ENCODE assay signal across 9 cellular contexts in the genomic region with DNA sequence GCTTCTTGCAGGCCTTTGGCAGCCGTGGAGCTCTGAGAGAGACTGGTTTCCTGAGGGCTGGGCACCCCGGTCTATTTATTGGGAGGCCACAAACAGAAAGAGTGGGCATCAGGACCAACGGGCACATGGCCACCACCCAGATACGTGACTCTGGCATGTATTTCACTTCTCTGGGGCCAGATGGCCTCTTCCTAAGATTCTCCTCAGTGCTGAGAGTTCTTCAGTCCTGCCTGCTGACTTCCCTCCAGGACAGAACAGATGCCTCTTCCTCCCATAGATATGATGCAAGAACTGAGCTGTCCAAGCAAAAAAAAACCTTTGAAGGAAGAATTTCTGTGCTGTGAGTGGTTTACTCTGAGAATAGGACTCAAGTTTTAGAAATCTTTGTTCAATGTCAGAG.
DNase-seq lines count a peak whose midpoint lies in the region; ATAC-seq and TF ChIP-seq lines count a peak whose summit lies in the region.
"Had no signal": no experiment of that assay in that cellular context is flagged by ENCODE, and none has a peak within 500 bp of the region (broad histone marks: within the 10 kb centered on the region; RNA-seq: fewer than 3 reads in every experiment).

No MANE protein-coding gene starts in this region.

- H4K8ac ChIP-seq in IMR-90 (ENCODE audit: low read depth in 2 of 2, low read length in 2 of 2): peak overlapping the region; percentile 17 to 67; a peak in 3 of 4 replicates

- peak overlapping the region; percentile 53 for H4K5ac ChIP-seq in IMR-90 (ENCODE audit: low read depth, low read length)

- CTCF ChIA-PET in AG04449 (lab: Yijun Ruan, JAX): interaction anchor here (1.0 to 5.2 kb wide), 5 partner anchors 12 to 190 kb away, joined by 3 to 28 read pairs (median 7); no protein-coding TSS in a partner anchor
- CTCF ChIA-PET in IMR-90 (lab: Yijun Ruan, JAX): interaction anchor here (0.6 to 1.1 kb wide), 4 partner anchors 14 to 215 kb away, joined by 3 to 4 read pairs (median 3); no protein-coding TSS in a partner anchor

- peak overlapping the region; percentile 93 for H3K4ac ChIP-seq in IMR-90 (ENCODE audit: low read depth, low read length)

- peak overlapping the region; percentile 17 for H3K9ac ChIP-seq in IMR-90 (ENCODE audit: low read depth, low read length)

- H2AK5ac ChIP-seq in IMR-90 (ENCODE audit: low read depth, low read length): peak overlapping the region; percentile 89

- H3K18ac ChIP-seq in IMR-90 (ENCODE audit: low read depth, low read length): peak overlapping the region; percentile 26

- H3K14ac ChIP-seq in IMR-90 (replicated peaks; ENCODE audit: low read depth, low read length): peak overlapping the region; percentile 73

- H3K4me1 ChIP-seq in IMR-90 (ENCODE audit: control insufficient read depth, insufficient read depth, low read length) (peaks cover 30% of the 10 kb centered on the region), body of pancreas (no peaks in the 10 kb centered on the region), ascending aorta (no peaks in the 10 kb centered on the region), aorta (ENCODE audit: control insufficient read depth in 1 of 2, insufficient read depth in 2 of 2, low read length in 2 of 2) (no peaks in the 10 kb centered on the region)

- in situ Hi-C loops in IMR-90 (cut with MboI; ENCODE audit: low sequenced_read_pairs): no loop called here

- POLR2A ChIA-PET in AG04449 (lab: Yijun Ruan, JAX) (interaction anchor here (0.9 to 1.9 kb wide), 2 partner anchors 12 to 106 kb away, joined by 3 to 8 read pairs; no protein-coding TSS in a partner anchor), IMR-90 (lab: Charles Lee; ENCODE audit: unreplicated experiment) (interaction anchor here (0.6 kb wide), 2 partner anchors 12 to 14 kb away, joined by 4 to 5 read pairs; no protein-coding TSS in a partner anchor)

- H2AFZ ChIP-seq in IMR-90 (replicated peaks; ENCODE audit: low read length, poor library complexity): no peak overlapping the region

- peak overlapping the region; percentile 21; the same call in 2 of the 3 replicates for H2BK15ac ChIP-seq in IMR-90 (ENCODE audit: low read depth, low read length)

- peak overlapping the region; percentile 89 for H2BK120ac ChIP-seq in IMR-90 (ENCODE audit: low read depth, low read length)

- peak overlapping the region; percentile 63; the same call in 1 of the 2 replicates for H2BK20ac ChIP-seq in IMR-90 (ENCODE audit: low read depth, low read length)

- peaks cover 6% of the 10 kb centered on the region for H3K36me3 ChIP-seq in IMR-90 (ENCODE audit: control insufficient read depth, insufficient read depth, low read length)
- H3K36me3 ChIP-seq in body of pancreas (replicated peaks in 1 of 2; ENCODE audit: insufficient read depth in 1 of 2, low read depth in 2 of 2): no peaks in the 10 kb centered on the region
- no peaks in the 10 kb centered on the region for H3K36me3 ChIP-seq in ascending aorta
- H3K36me3 ChIP-seq in aorta (ENCODE audit: control insufficient read depth in 1 of 2, insufficient read depth in 2 of 2, low read length in 1 of 2): no peaks in the 10 kb centered on the region

- peak overlapping the region; percentile 56 for H2AK9ac ChIP-seq in IMR-90 (replicated peaks; ENCODE audit: low read depth, low read length, poor library complexity)

- peak overlapping the region; percentile 40; the same call in 1 of the 2 replicates for H3K23ac ChIP-seq in IMR-90 (ENCODE audit: low read depth, low read length)

- peaks cover 51% of the 10 kb centered on the region for H4K20me1 ChIP-seq in IMR-90 (ENCODE audit: insufficient read depth, low read length)

- 63% methylated on average over 3 of the region's 4 CpGs; no CpG with 5 or more reads in 1 of the 2 experiments for WGBS in IMR-90 (ENCODE audit: extremely low coverage in 2 of 2, insufficient read length in 1 of 2), 2 experiments
- WGBS in body of pancreas, 2 donors: 65 to 67% methylated on average over 4 of the region's 4 CpGs
- 50 to 56% methylated on average over 4 of the region's 4 CpGs for WGBS in aorta, 2 donors

- H3K4me3 ChIP-seq in AG04449 (ENCODE audit: low read depth, low read length): no peak overlapping the region
- H3K4me3 ChIP-seq in IMR-90 (ENCODE audit: insufficient read depth, low read depth, low read length): no peak overlapping the region
- no peak overlapping the region for H3K4me3 ChIP-seq in body of pancreas
- H3K4me3 ChIP-seq in ascending aorta: no peak overlapping the region
- H3K4me3 ChIP-seq in aorta (ENCODE audit: low read length in 2 of 2): no peak overlapping the region

- H3K9me3 ChIP-seq in IMR-90 (ENCODE audit: control insufficient read depth, insufficient read depth, low read length) (no peaks in the 10 kb centered on the region), body of pancreas (no peaks in the 10 kb centered on the region), ascending aorta (no peaks in the 10 kb centered on the region), aorta (ENCODE audit: control insufficient read depth, low read length) (peaks cover 4% of the 10 kb centered on the region)

- TF ChIP-seq CTCF in AG04449 (IDR thresholded peaks at IDR 0.05; ENCODE audit: insufficient read depth, low read length, missing control alignments): no peak
- TF ChIP-seq CTCF in IMR-90 (conservative IDR thresholded peaks at IDR 0.05; ENCODE audit: low read depth, low read length): no peak
- TF ChIP-seq CTCF in body of pancreas (IDR thresholded peaks at IDR 0.05): no peak
- TF ChIP-seq CTCF in ascending aorta (IDR thresholded peaks at IDR 0.05): no peak

- BruUV-seq in IMR-90 (replicated peaks; lab: Mats Ljungman, UMichigan): no TSS peak

- H3K27ac ChIP-seq in IMR-90 (ENCODE audit: insufficient read depth, low read length) (peak overlapping the region; percentile 71), body of pancreas (no peak overlapping the region), ascending aorta (no peak overlapping the region), aorta (ENCODE audit: low read depth in 1 of 2, low read length in 2 of 2) (no peak overlapping the region)

- peak; percentile 63 for DNase-seq in AG04449 (ENCODE audit: low read depth, low spot score)
- DNase-seq in IMR-90: peak; percentile 93
- DNase-seq in body of pancreas: peak in 1 of 4 donors; percentile 13
- peak; percentile 33 for DNase-seq in kidney glomerular epithelial cell (lab: John Stamatoyannopoulos, UW)
- no peak for DNase-seq in retina
- DNase-seq in ascending aorta (ENCODE audit: low spot score in 2 of 2): no peak
- DNase-seq in aorta: no peak
- DNase-seq: CD8-positive, alpha-beta T cell had no signal

- H3K27me3 ChIP-seq in IMR-90 (ENCODE audit: control insufficient read depth, insufficient read depth, low read length) (no peaks in the 10 kb centered on the region), body of pancreas (no peaks in the 10 kb centered on the region), ascending aorta (no peaks in the 10 kb centered on the region), aorta (ENCODE audit: control insufficient read depth in 1 of 2, insufficient read depth in 2 of 2, low read length in 1 of 2) (no peaks in the 10 kb centered on the region)

- H4K91ac ChIP-seq in IMR-90 (ENCODE audit: insufficient read depth, low read depth, low read length): peak overlapping the region; percentile 93

- H3K79me1 ChIP-seq in IMR-90 (ENCODE audit: low read depth in 1 of 2, low read length in 2 of 2): peaks cover 27 to 80% of the 10 kb centered on the region in 2 experiments

- TF ChIP-seq RAD21 in IMR-90 (IDR thresholded peaks at IDR 0.05; ENCODE audit: low read length): no peak

- intact Hi-C loops in IMR-90 (cut with micrococcal nuclease) (no loop called here), body of pancreas (cut with DNase I) (no loop called here), ascending aorta (cut with DNase I) (no loop called here), aorta (cut with DNase I) (no loop called here)

- H3K9me1 ChIP-seq in IMR-90 (ENCODE audit: insufficient read depth, low read length): peaks cover 35% of the 10 kb centered on the region

- dilution Hi-C loops in IMR-90 (cut with HindIII; ENCODE audit: low sequenced_read_pairs, unreplicated experiment): no loop called here

- no peak; the same call in 1 of the 2 replicates for TF ChIP-seq POLR2A in IMR-90 (IDR thresholded peaks at IDR 0.05; ENCODE audit: low read depth, low read length)
- no peak for TF ChIP-seq POLR2A in body of pancreas (IDR thresholded peaks at IDR 0.05)

- peak overlapping the region; percentile 89 for H3K56ac ChIP-seq in IMR-90 (ENCODE audit: extremely low read depth, insufficient read depth, low read length)

- H3K4me2 ChIP-seq in IMR-90 (ENCODE audit: low read depth, low read length): peak overlapping the region; percentile 20

- ATAC-seq in IMR-90 (ENCODE audit: low read depth): peak; percentile 73
- peak; percentile 21 for ATAC-seq in body of pancreas
- no peak for ATAC-seq in HG02852 (IDR thresholded peaks at IDR 0.05; ENCODE audit: unreplicated experiment)
- ATAC-seq in aorta (ENCODE audit: low FRiP score): no peak
- ATAC-seq: CD8-positive, alpha-beta T cell had no signal

- H2BK5ac ChIP-seq in IMR-90 (ENCODE audit: low read depth, low read length, poor library complexity, severe bottlenecking): peak overlapping the region; percentile 97

TF ChIP-seq in IMR-90, 13 proteins besides CTCF, POLR2A, EP300 and RAD21 (continues in another document):
- no peak for TF ChIP-seq RFX5 (IDR thresholded peaks at IDR 0.05; ENCODE audit: low read depth, low read length)
- TF ChIP-seq, protein P1, sequence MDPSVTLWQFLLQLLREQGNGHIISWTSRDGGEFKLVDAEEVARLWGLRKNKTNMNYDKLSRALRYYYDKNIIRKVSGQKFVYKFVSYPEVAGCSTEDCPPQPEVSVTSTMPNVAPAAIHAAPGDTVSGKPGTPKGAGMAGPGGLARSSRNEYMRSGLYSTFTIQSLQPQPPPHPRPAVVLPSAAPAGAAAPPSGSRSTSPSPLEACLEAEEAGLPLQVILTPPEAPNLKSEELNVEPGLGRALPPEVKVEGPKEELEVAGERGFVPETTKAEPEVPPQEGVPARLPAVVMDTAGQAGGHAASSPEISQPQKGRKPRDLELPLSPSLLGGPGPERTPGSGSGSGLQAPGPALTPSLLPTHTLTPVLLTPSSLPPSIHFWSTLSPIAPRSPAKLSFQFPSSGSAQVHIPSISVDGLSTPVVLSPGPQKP (IDR thresholded peaks at IDR 0.05; ENCODE audit: borderline replicate concordance, low read depth, low read length): no peak
- TF ChIP-seq MAZ (IDR thresholded peaks at IDR 0.05; ENCODE audit: borderline replicate concordance, low read depth, low read length): no peak
- TF ChIP-seq, protein P2, sequence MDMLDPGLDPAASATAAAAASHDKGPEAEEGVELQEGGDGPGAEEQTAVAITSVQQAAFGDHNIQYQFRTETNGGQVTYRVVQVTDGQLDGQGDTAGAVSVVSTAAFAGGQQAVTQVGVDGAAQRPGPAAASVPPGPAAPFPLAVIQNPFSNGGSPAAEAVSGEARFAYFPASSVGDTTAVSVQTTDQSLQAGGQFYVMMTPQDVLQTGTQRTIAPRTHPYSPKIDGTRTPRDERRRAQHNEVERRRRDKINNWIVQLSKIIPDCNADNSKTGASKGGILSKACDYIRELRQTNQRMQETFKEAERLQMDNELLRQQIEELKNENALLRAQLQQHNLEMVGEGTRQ (IDR thresholded peaks at IDR 0.05; ENCODE audit: low read depth, low read length): no peak
- TF ChIP-seq FOS (IDR thresholded peaks at IDR 0.05; ENCODE audit: low read depth, low read length): 0 out of 2 replicates have a peak, but pooled peaks have one; percentile 1
- TF ChIP-seq CHD1 (IDR thresholded peaks at IDR 0.05; ENCODE audit: low read depth, low read length): no peak

Comparison
In these comparisons a context has a peak if more than half of its experiments do, and no peak if none do; other contexts are left out.
1. DNase-seq: peak in AG04449 (single experiment), IMR-90 (single experiment) and kidney glomerular epithelial cell (single experiment); none in retina (single experiment), ascending aorta (0 of 2) and aorta (0 of 2).
2. ATAC-seq: peak in IMR-90 (single experiment) and body of pancreas (single experiment); none in HG02852 (single experiment) and aorta (single experiment).